23 cellular contexts compared by ENCODE assay signal in the genomic region with DNA sequence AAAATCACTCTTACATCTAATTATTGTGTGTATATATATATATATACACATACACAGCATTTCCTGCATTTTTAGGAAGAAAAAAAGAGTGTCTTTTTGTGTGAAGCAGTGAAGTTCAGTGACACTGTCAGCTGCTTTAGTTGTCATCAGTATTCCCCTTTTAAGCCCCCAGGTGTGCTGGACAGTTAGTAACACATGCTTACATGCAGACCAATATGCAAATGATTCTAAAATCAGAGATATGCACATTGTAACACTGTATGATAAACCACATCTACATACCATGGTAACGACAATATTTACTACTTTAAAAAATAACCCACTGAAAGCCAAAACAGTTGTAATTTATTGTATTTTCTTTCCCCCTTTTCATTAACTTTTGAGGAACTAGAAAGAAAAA. TPM values are rescaled to one million over a fixed set of nuclear protein-coding genes. Genes with fewer than 3 reads are reported as not detected.
A peak's percentile ranks its signal among the peaks of the same experiment; 100 is the strongest.
DNase-seq lines count a peak whose midpoint lies in the region; ATAC-seq, FAIRE-seq and TF ChIP-seq lines count a peak whose summit lies in the region.
"Had no signal": no experiment of that assay in that cellular context is flagged by ENCODE, and none has a peak within 500 bp of the region (broad histone marks: within the 10 kb centered on the region; RNA-seq: fewer than 3 reads in every experiment).

No MANE protein-coding gene starts in this region.

- H3K9ac ChIP-seq in GM12878 (ENCODE audit: control insufficient read depth, insufficient read depth, low read length), result no peak overlapping the region
- H3K9ac ChIP-seq: BLaER1 treated with 17β-estradiol and CSF1 and Interleukin-3, amounts not matched to agents 10 nM and 100 nM; KMS-11 had no signal

- H3K4me1 Mint-ChIP-seq in CD4-positive, alpha-beta memory T cell, result peaks cover 0 to 3% (median 1%) of the 10 kb centered on the region in 4 donors
- H3K4me1 Mint-ChIP-seq: CD8-positive, alpha-beta memory T cell; T-cell had no signal

- H3K36me3 Mint-ChIP-seq in CD4-positive, alpha-beta memory T cell, result no peaks in the 10 kb centered on the region
- H3K36me3 Mint-ChIP-seq: CD8-positive, alpha-beta memory T cell; T-cell had no signal

- H3K9me3 ChIP-seq in DOHH2 (ENCODE audit: control insufficient read depth, insufficient read depth, low read length) (no peaks in the 10 kb centered on the region), GM12878 (replicated peaks; ENCODE audit: control insufficient read depth, insufficient read depth, low read length) (no peaks in the 10 kb centered on the region)
- no peaks in the 10 kb centered on the region for H3K9me3 ChIP-seq in CD4-positive, alpha-beta memory T cell (ENCODE audit: control insufficient read depth in 1 of 2, low read length in 2 of 2)
- H3K9me3 ChIP-seq: BLaER1 treated with 17β-estradiol and CSF1 and Interleukin-3, amounts not matched to agents 10 nM and 100 nM had no signal

- no TSS peak for BruUV-seq in GM12878 (replicated peaks; lab: Mats Ljungman, UMichigan)

- POLR2A ChIA-PET in GM12878 (lab: Charles Lee), result interaction anchor here (0.6 kb wide), 1 partner anchor 75 kb away, joined by 4 read pairs; no protein-coding TSS in a partner anchor
- POLR2A ChIA-PET in CD4-positive, alpha-beta memory T cell (lab: Charles Lee; ENCODE audit: partially characterized antibody), result no interaction called here

- no peak overlapping the region for H2AFZ ChIP-seq in GM12878 (ENCODE audit: control insufficient read depth, low read depth, low read length)

- H3K4me3 ChIP-seq in DOHH2 (ENCODE audit: low read length), result peak overlapping the region; percentile 66
- H3K4me3 ChIP-seq in GM12878, result no peak overlapping the region
- no peak overlapping the region for H3K4me3 ChIP-seq in CD4-positive, alpha-beta memory T cell (ENCODE audit: low read length in 2 of 2)
- H3K4me3 ChIP-seq: BLaER1 treated with 17β-estradiol and CSF1 and Interleukin-3, amounts not matched to agents 10 nM and 100 nM had no signal

- no peak overlapping the region for H3K4me3 Mint-ChIP-seq in CD4-positive, alpha-beta memory T cell
- H3K4me3 Mint-ChIP-seq: CD8-positive, alpha-beta memory T cell; T-cell; T-helper 2 cell treated with Interferon-gamma antibody and Interleukin-4, amounts not matched to agents 5 μg/mL and 100 μg/mL, for 36 hours had no signal

- WGBS in GM12878 (ENCODE audit: insufficient coverage, insufficient replicate concordance, low lambda C conversion rate, missing lambda C conversion rate), result 0% methylated on average over 1 of the region's 1 CpG

- peaks cover 25% of the 10 kb centered on the region for H3K36me3 ChIP-seq in DOHH2 (ENCODE audit: control insufficient read depth, low read length)
- no peaks in the 10 kb centered on the region for H3K36me3 ChIP-seq in GM12878 (ENCODE audit: control insufficient read depth in 2 of 2, insufficient read depth in 2 of 2, low read length in 1 of 2)
- H3K36me3 ChIP-seq in CD4-positive, alpha-beta memory T cell (ENCODE audit: insufficient read depth, low read length), result no peaks in the 10 kb centered on the region
- H3K36me3 ChIP-seq: BLaER1 treated with 17β-estradiol and CSF1 and Interleukin-3, amounts not matched to agents 10 nM and 100 nM had no signal

- H3K27ac Mint-ChIP-seq in CD4-positive, alpha-beta memory T cell, result no peak overlapping the region
- H3K27ac Mint-ChIP-seq: CD8-positive, alpha-beta memory T cell; T-cell; T-helper 2 cell treated with Interferon-gamma antibody and Interleukin-4, amounts not matched to agents 5 μg/mL and 100 μg/mL, for 36 hours had no signal

- TF ChIP-seq CTCF in DOHH2 (IDR thresholded peaks at IDR 0.05; ENCODE audit: low read depth, low read length, poor library complexity, severe bottlenecking) (no peak), GM12878 (IDR thresholded peaks at IDR 0.05 in 2 of 3, conservative IDR thresholded peaks at IDR 0.05 in 1 of 3; ENCODE audit: control insufficient read depth in 2 of 3, extremely low read depth in 1 of 3, insufficient read depth in 1 of 3, low read depth in 3 of 3, low read length in 3 of 3) (no peak)

- peaks cover 0 to 2% (median 0%) of the 10 kb centered on the region in 8 donors for H3K9me3 Mint-ChIP-seq in CD4-positive, alpha-beta memory T cell
- H3K9me3 Mint-ChIP-seq: CD8-positive, alpha-beta memory T cell; T-cell; T-helper 2 cell treated with Interferon-gamma antibody and Interleukin-4, amounts not matched to agents 5 μg/mL and 100 μg/mL, for 36 hours had no signal

- intact Hi-C loops in GM12878 (cut with micrococcal nuclease; ENCODE audit: unreplicated experiment), result no loop called here
- intact Hi-C loops in CD4-positive, alpha-beta memory T cell (cut with micrococcal nuclease), result no loop called here

- H3K79me2 ChIP-seq in DOHH2 (ENCODE audit: control insufficient read depth, low read length), result peaks cover 85% of the 10 kb centered on the region
- H3K79me2 ChIP-seq in GM12878 (ENCODE audit: control insufficient read depth, insufficient read depth, low read length), result no peaks in the 10 kb centered on the region

- SMC1A ChIA-PET in GM12878 (lab: Charles Lee; ENCODE audit: uncharacterized antibody, unreplicated experiment), result interaction anchor here (0.6 to 2.1 kb wide), 13 partner anchors 9 to 438 kb away, joined by 3 to 9 read pairs (median 3); no protein-coding TSS in a partner anchor

- no peaks in the 10 kb centered on the region for H4K20me1 ChIP-seq in DOHH2 (ENCODE audit: control insufficient read depth, insufficient read depth, low read depth, low read length)
- H4K20me1 ChIP-seq in GM12878 (ENCODE audit: control insufficient read depth, insufficient read depth), result no peaks in the 10 kb centered on the region
- H4K20me1 ChIP-seq: BLaER1 treated with 17β-estradiol and CSF1 and Interleukin-3, amounts not matched to agents 10 nM and 100 nM had no signal

- no peak for TF ChIP-seq POLR2A in GM12878 (IDR thresholded peaks at IDR 0.05; ENCODE audit: low read depth, low read length)

- peaks cover 95% of the 10 kb centered on the region for H3K4me1 ChIP-seq in DOHH2 (ENCODE audit: control insufficient read depth, low read length)
- H3K4me1 ChIP-seq in GM12878 (ENCODE audit: control insufficient read depth, insufficient read depth, low read length), result no peaks in the 10 kb centered on the region
- no peaks in the 10 kb centered on the region for H3K4me1 ChIP-seq in CD4-positive, alpha-beta memory T cell (ENCODE audit: insufficient read depth, low read length)
- H3K4me1 ChIP-seq: BLaER1 treated with 17β-estradiol and CSF1 and Interleukin-3, amounts not matched to agents 10 nM and 100 nM had no signal

- H3K27ac ChIP-seq in DOHH2 (ENCODE audit: low read depth, low read length) (peak overlapping the region; percentile 99), GM12878 (ENCODE audit: control insufficient read depth, insufficient read depth) (no peak overlapping the region)
- no peak overlapping the region for H3K27ac ChIP-seq in CD4-positive, alpha-beta memory T cell (ENCODE audit: low read depth, low read length)
- H3K27ac ChIP-seq: 22Rv1; BLaER1 treated with 17β-estradiol and CSF1 and Interleukin-3, amounts not matched to agents 10 nM and 100 nM; KMS-11 had no signal

- CTCF ChIA-PET in GM12878 (lab: Yijun Ruan, JAX), result interaction anchor here (0.6 to 1.3 kb wide), 3 partner anchors 12 to 53 kb away, joined by 3 read pairs; no protein-coding TSS in a partner anchor
- CTCF ChIA-PET in CD4-positive, alpha-beta memory T cell (lab: Charles Lee; ENCODE audit: partially characterized antibody), result interaction anchor here (1.5 kb wide), 1 partner anchor 26 kb away, joined by 8 read pairs; no protein-coding TSS in a partner anchor

- FAIRE-seq in GM12878 (lab: Jason Lieb, UNC) (no peak), RCC 7860 (lab: Jason Lieb, UNC) (no peak)

- TF ChIP-seq RAD21 in GM12878 (IDR thresholded peaks at IDR 0.05; ENCODE audit: insufficient read depth, low read depth, low read length), result no peak

- H3K27me3 ChIP-seq in DOHH2 (ENCODE audit: control insufficient read depth, low read length) (no peaks in the 10 kb centered on the region), GM12878 (replicated peaks in 1 of 2; ENCODE audit: control insufficient read depth in 2 of 2, insufficient read depth in 2 of 2, low read length in 1 of 2) (no peaks in the 10 kb centered on the region)
- H3K27me3 ChIP-seq in CD4-positive, alpha-beta memory T cell (ENCODE audit: insufficient read depth, low read length), result no peaks in the 10 kb centered on the region
- H3K27me3 ChIP-seq: BLaER1 treated with 17β-estradiol and CSF1 and Interleukin-3, amounts not matched to agents 10 nM and 100 nM had no signal

- no peak for DNase-seq in GM12878 (ENCODE audit: low read depth, low spot score)
- DNase-seq in 8988T, result no peak
- DNase-seq in CD4-positive, alpha-beta memory T cell, result no peak
- DNase-seq in NOMO-1 treated with DMSO at 0.1 percent for 48 hours (lab: John Stamatoyannopoulos, UW; ENCODE audit: unreplicated experiment), result no peak
- DNase-seq in RCC 7860 (ENCODE audit: low spot score), result no peak
- DNase-seq: CD8-positive, alpha-beta memory T cell; EL; GF-D8; IMR-90; NCI-H1694; NCI-H2081; NCI-H2171; NCI-H345; NCI-H524 treated with DMSO at 0.1 percent for 48 hours; T-cell had no signal

- H3K4me2 ChIP-seq in DOHH2 (ENCODE audit: low read length), result peak overlapping the region; percentile 95
- H3K4me2 ChIP-seq in GM12878 (ENCODE audit: control insufficient read depth, insufficient read depth), result no peak overlapping the region
- H3K4me2 ChIP-seq: BLaER1 treated with 17β-estradiol and CSF1 and Interleukin-3, amounts not matched to agents 10 nM and 100 nM; KMS-11 had no signal

- peak; percentile 51 for ATAC-seq in HG02798 (IDR thresholded peaks at IDR 0.05; ENCODE audit: poor library complexity, unreplicated experiment)
- ATAC-seq in HG03354 (IDR thresholded peaks at IDR 0.05; ENCODE audit: poor library complexity, severe bottlenecking, unreplicated experiment), result peak; percentile 80
- peak; percentile 74 for ATAC-seq in GM12878
- ATAC-seq: SK-N-SH treated with all-trans-retinoic acid at 6 μM for 48 hours, T-cell had no signal

- H3K9me2 ChIP-seq in DOHH2 (replicated peaks; ENCODE audit: control insufficient read depth, low read length), result no peaks in the 10 kb centered on the region

- H3K27me3 Mint-ChIP-seq in CD4-positive, alpha-beta memory T cell, result peaks cover 1 to 8% of the 10 kb centered on the region in 2 donors

- H3F3A ChIP-seq in DOHH2 (ENCODE audit: control insufficient read depth, insufficient read depth), result peaks cover 30% of the 10 kb centered on the region

- in situ Hi-C loops in GM12878 (cut with MboI), result no loop called here

- TF ChIP-seq EP300 in GM12878 (IDR thresholded peaks at IDR 0.05; ENCODE audit: borderline replicate concordance in 1 of 2, control insufficient read depth in 1 of 2, low read depth in 2 of 2, low read length in 2 of 2), result peak in 1 of 2 experiments; percentile 24; a peak in 1 of 4 replicates

- RAD21 ChIA-PET in GM12878 (lab: Charles Lee; ENCODE audit: unreplicated experiment), result interaction anchor here (1.0 kb wide), 2 partner anchors 12 to 30 kb away, joined by 3 read pairs; no protein-coding TSS in a partner anchor

RNA-seq across cellular contexts. Expression of a gene that starts 16.9 kb away (rescaled TPM):
- total RNA-seq in GM12878 (2013; cell fraction: nucleolus; rRNA removed), result 9.9 and 11.9 TPM in 2 replicates
- total RNA-seq in GM12878 (2014; rRNA removed) (0.27 and 0.40 TPM in 2 replicates), GM12878 (2014; rRNA removed; fragmentation: Illumina TruSeq; extraction: Trizol) (0.32 and 0.45 TPM in 2 replicates), GM12878 (2021) (0.23 and 0.90 TPM in 2 replicates)
- 0.68 TPM for polyA plus RNA-seq in GM12878 (2011; ENCODE audit: low read depth)
- polyA plus RNA-seq in GM12878 (2011; rRNA removed) (4.6 and 4.9 TPM in 2 replicates), GM12878 (2014; fragmentation: Illumina TruSeq; extraction: Trizol) (0.62 and 0.68 TPM in 2 replicates), GM12878 (2014; fragmentation: Nextera tagmentation; extraction: Ambion mirVana) (under 1 TPM; 0.11 to 0.20 TPM), GM12878 (2014; rRNA removed) (0.28 and 0.32 TPM in 2 replicates), GM12878 (2016; fragmentation: Nextera tagmentation; extraction: Ambion mirVana) (under 1 TPM; 0.42 to 0.45 TPM)
- 5.3 and 7.5 TPM in 2 replicates for polyA plus RNA-seq in GM12878 (2011; cell fraction: cytosol; rRNA removed)
- 2.4 and 2.5 TPM in 2 replicates for polyA plus RNA-seq in GM12878 (2011; cell fraction: nucleus; rRNA removed)
- polyA plus RNA-seq in GM12878 (2012), result 1.2 and 1.6 TPM in 2 replicates
- polyA minus RNA-seq in GM12878 (2011; rRNA and poly(A)+ RNA removed), result 8.2 and 12.0 TPM in 2 replicates
- polyA minus RNA-seq in GM12878 (2011; cell fraction: cytosol; rRNA and poly(A)+ RNA removed), result 1.1 and 1.7 TPM in 2 replicates
- 9.9 and 18.2 TPM in 2 replicates for polyA minus RNA-seq in GM12878 (2011; cell fraction: nucleus; rRNA and poly(A)+ RNA removed)
- not detected for total RNA-seq in CD4-positive, alpha-beta memory T cell
- under 1 TPM in 1 of 2 donors, not detected in 1; 0.16 TPM for polyA plus RNA-seq in CD4-positive, alpha-beta memory T cell
- polyA plus RNA-seq: CD8-positive, alpha-beta memory T cell had no signal
